In the genomic region with DNA sequence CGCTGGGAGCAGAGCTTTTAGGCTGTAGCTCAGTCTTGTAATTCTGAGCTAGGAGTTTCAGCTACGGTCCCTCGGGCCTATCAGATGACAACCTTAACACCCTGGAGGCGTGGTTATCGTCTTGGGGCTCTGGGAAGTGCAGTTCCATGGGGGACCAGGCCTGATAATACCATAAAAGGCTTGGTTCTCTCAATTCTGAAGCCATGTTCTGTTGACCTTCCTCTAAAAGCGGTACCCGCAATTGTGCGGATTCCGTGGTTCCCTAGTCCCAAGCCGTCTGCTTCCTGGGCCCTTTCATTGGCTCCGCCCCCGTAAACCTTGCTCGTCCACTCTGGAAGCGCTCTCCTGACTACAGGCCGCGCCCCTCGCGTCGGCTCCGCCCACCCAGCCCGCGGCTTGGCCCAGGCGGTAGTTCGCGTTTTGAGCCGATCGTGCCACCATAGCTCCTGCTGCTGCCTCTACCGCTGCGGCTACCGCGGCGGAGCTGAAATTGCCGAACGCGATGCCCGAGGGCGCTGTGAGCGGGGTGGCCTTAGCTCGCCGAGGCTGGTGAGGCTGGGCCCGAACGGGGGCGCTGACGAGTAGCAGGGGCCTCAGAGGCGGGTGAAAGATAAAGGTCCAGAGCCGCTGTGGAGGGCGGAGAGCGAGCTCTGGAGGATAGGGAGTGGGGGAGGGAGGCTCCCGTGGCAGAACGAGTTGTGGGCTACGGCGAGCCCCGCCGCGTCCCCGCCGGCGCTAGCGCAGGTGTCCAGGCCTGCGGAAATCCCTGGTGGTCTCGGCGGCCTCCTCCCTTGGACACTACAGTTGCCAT, we compare ENCODE assay signal across 1 cellular context.
TF ChIP-seq lines count a peak whose summit lies in the region.

A gene with protein sequence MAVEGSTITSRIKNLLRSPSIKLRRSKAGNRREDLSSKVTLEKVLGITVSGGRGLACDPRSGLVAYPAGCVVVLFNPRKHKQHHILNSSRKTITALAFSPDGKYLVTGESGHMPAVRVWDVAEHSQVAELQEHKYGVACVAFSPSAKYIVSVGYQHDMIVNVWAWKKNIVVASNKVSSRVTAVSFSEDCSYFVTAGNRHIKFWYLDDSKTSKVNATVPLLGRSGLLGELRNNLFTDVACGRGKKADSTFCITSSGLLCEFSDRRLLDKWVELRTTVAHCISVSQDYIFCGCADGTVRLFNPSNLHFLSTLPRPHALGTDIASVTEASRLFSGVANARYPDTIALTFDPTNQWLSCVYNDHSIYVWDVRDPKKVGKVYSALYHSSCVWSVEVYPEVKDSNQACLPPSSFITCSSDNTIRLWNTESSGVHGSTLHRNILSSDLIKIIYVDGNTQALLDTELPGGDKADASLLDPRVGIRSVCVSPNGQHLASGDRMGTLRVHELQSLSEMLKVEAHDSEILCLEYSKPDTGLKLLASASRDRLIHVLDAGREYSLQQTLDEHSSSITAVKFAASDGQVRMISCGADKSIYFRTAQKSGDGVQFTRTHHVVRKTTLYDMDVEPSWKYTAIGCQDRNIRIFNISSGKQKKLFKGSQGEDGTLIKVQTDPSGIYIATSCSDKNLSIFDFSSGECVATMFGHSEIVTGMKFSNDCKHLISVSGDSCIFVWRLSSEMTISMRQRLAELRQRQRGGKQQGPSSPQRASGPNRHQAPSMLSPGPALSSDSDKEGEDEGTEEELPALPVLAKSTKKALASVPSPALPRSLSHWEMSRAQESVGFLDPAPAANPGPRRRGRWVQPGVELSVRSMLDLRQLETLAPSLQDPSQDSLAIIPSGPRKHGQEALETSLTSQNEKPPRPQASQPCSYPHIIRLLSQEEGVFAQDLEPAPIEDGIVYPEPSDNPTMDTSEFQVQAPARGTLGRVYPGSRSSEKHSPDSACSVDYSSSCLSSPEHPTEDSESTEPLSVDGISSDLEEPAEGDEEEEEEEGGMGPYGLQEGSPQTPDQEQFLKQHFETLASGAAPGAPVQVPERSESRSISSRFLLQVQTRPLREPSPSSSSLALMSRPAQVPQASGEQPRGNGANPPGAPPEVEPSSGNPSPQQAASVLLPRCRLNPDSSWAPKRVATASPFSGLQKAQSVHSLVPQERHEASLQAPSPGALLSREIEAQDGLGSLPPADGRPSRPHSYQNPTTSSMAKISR (N-terminal part only) (plus strand): TSS at position 423 of the 811 bp plus-strand sequence. CDS start 792 bp downstream, outside the sequence.

TF ChIP-seq in HepG2, 621 proteins besides CTCF, POLR2A, EP300 and RAD21 (continued from another document and continues in another):
- TF ChIP-seq, protein P1, sequence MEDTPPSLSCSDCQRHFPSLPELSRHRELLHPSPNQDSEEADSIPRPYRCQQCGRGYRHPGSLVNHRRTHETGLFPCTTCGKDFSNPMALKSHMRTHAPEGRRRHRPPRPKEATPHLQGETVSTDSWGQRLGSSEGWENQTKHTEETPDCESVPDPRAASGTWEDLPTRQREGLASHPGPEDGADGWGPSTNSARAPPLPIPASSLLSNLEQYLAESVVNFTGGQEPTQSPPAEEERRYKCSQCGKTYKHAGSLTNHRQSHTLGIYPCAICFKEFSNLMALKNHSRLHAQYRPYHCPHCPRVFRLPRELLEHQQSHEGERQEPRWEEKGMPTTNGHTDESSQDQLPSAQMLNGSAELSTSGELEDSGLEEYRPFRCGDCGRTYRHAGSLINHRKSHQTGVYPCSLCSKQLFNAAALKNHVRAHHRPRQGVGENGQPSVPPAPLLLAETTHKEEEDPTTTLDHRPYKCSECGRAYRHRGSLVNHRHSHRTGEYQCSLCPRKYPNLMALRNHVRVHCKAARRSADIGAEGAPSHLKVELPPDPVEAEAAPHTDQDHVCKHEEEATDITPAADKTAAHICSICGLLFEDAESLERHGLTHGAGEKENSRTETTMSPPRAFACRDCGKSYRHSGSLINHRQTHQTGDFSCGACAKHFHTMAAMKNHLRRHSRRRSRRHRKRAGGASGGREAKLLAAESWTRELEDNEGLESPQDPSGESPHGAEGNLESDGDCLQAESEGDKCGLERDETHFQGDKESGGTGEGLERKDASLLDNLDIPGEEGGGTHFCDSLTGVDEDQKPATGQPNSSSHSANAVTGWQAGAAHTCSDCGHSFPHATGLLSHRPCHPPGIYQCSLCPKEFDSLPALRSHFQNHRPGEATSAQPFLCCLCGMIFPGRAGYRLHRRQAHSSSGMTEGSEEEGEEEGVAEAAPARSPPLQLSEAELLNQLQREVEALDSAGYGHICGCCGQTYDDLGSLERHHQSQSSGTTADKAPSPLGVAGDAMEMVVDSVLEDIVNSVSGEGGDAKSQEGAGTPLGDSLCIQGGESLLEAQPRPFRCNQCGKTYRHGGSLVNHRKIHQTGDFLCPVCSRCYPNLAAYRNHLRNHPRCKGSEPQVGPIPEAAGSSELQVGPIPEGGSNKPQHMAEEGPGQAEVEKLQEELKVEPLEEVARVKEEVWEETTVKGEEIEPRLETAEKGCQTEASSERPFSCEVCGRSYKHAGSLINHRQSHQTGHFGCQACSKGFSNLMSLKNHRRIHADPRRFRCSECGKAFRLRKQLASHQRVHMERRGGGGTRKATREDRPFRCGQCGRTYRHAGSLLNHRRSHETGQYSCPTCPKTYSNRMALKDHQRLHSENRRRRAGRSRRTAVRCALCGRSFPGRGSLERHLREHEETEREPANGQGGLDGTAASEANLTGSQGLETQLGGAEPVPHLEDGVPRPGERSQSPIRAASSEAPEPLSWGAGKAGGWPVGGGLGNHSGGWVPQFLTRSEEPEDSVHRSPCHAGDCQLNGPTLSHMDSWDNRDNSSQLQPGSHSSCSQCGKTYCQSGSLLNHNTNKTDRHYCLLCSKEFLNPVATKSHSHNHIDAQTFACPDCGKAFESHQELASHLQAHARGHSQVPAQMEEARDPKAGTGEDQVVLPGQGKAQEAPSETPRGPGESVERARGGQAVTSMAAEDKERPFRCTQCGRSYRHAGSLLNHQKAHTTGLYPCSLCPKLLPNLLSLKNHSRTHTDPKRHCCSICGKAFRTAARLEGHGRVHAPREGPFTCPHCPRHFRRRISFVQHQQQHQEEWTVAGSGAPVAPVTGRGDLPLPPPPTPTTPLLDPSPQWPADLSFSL (CRISPR knock-in tag; IDR thresholded peaks at IDR 0.05), result no peak
- TF ChIP-seq BHLHE40 (IDR thresholded peaks at IDR 0.05; ENCODE audit: low read length) (no peak), ARNT (IDR thresholded peaks at IDR 0.05) (no peak), MEIS1 (CRISPR knock-in tag; IDR thresholded peaks at IDR 0.05; ENCODE audit: borderline replicate concordance) (peak; percentile 84), CEBPG (CRISPR knock-in tag; IDR thresholded peaks at IDR 0.05) (peak; percentile 42), BRD4 (CRISPR knock-in tag; IDR thresholded peaks at IDR 0.05) (no peak; the same call in 1 of the 2 replicates), THYN1 (CRISPR knock-in tag; IDR thresholded peaks at IDR 0.05; ENCODE audit: borderline replicate concordance, low read depth) (no peak), CREB1 (IDR thresholded peaks at IDR 0.05) (peak; percentile 60; the same call in 1 of the 2 replicates), CREB1 (CRISPR knock-in tag; IDR thresholded peaks at IDR 0.05) (peak; percentile 63; the same call in 1 of the 2 replicates), ZSCAN25 (CRISPR knock-in tag; IDR thresholded peaks at IDR 0.05) (peak; percentile 80; the same call in 1 of the 2 replicates), ZSCAN21 (CRISPR knock-in tag; IDR thresholded peaks at IDR 0.05; ENCODE audit: borderline replicate concordance) (peak; percentile 94; the same call in 1 of the 2 replicates), ZNF703 (CRISPR knock-in tag; IDR thresholded peaks at IDR 0.05; ENCODE audit: borderline replicate concordance) (no peak; the same call in 1 of the 2 replicates), ZNF670 (CRISPR knock-in tag; IDR thresholded peaks at IDR 0.05; ENCODE audit: borderline replicate concordance) (peak; percentile 78; the same call in 1 of the 2 replicates), ZNF484 (CRISPR knock-in tag; IDR thresholded peaks at IDR 0.05; ENCODE audit: borderline replicate concordance, low read depth) (no peak), KLF13 (CRISPR knock-in tag; IDR thresholded peaks at IDR 0.05) (no peak; the same call in 1 of the 2 replicates), ZNF543 (CRISPR knock-in tag; IDR thresholded peaks at IDR 0.05) (no peak), ZBTB7A (CRISPR knock-in tag; IDR thresholded peaks at IDR 0.05) (peak; percentile 65; the same call in 1 of the 2 replicates), SCMH1 (CRISPR knock-in tag; IDR thresholded peaks at IDR 0.05; ENCODE audit: borderline replicate concordance) (no peak), SETDB1 (CRISPR knock-in tag; IDR thresholded peaks at IDR 0.05; ENCODE audit: borderline replicate concordance) (no peak), AGO2 (optimal IDR thresholded peaks at IDR 0.05; ENCODE audit: low read depth, low read length) (peak; percentile 98), ESRRA (CRISPR knock-in tag; IDR thresholded peaks at IDR 0.05; ENCODE audit: low read depth) (0 out of 2 replicates have a peak, but pooled peaks have one; percentile 50), RBM22 (optimal IDR thresholded peaks at IDR 0.05; ENCODE audit: low read length) (peak; percentile 68), ZNF224 (CRISPR knock-in tag; IDR thresholded peaks at IDR 0.05) (peak; percentile 90), ZNF530 (CRISPR knock-in tag; IDR thresholded peaks at IDR 0.05; ENCODE audit: low read depth) (no peak), RAD51 (IDR thresholded peaks at IDR 0.05; ENCODE audit: borderline replicate concordance) (no peak), ONECUT2 (CRISPR knock-in tag; IDR thresholded peaks at IDR 0.05) (no peak), IKZF1 (IDR thresholded peaks at IDR 0.05) (no peak), EZH2 (conservative IDR thresholded peaks at IDR 0.05; ENCODE audit: low read depth, low read length) (no peak)
- TF ChIP-seq, protein P2, sequence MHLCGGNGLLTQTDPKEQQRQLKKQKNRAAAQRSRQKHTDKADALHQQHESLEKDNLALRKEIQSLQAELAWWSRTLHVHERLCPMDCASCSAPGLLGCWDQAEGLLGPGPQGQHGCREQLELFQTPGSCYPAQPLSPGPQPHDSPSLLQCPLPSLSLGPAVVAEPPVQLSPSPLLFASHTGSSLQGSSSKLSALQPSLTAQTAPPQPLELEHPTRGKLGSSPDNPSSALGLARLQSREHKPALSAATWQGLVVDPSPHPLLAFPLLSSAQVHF (CRISPR knock-in tag; IDR thresholded peaks at IDR 0.05), result no peak
- TF ChIP-seq, protein P3, sequence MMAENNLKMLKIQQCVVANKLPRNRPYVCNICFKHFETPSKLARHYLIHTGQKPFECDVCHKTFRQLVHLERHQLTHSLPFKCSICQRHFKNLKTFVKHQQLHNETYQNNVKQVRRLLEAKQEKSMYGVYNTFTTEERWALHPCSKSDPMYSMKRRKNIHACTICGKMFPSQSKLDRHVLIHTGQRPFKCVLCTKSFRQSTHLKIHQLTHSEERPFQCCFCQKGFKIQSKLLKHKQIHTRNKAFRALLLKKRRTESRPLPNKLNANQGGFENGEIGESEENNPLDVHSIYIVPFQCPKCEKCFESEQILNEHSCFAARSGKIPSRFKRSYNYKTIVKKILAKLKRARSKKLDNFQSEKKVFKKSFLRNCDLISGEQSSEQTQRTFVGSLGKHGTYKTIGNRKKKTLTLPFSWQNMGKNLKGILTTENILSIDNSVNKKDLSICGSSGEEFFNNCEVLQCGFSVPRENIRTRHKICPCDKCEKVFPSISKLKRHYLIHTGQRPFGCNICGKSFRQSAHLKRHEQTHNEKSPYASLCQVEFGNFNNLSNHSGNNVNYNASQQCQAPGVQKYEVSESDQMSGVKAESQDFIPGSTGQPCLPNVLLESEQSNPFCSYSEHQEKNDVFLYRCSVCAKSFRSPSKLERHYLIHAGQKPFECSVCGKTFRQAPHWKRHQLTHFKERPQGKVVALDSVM (CRISPR knock-in tag; IDR thresholded peaks at IDR 0.05), result peak; percentile 81
- TF ChIP-seq, protein P4, sequence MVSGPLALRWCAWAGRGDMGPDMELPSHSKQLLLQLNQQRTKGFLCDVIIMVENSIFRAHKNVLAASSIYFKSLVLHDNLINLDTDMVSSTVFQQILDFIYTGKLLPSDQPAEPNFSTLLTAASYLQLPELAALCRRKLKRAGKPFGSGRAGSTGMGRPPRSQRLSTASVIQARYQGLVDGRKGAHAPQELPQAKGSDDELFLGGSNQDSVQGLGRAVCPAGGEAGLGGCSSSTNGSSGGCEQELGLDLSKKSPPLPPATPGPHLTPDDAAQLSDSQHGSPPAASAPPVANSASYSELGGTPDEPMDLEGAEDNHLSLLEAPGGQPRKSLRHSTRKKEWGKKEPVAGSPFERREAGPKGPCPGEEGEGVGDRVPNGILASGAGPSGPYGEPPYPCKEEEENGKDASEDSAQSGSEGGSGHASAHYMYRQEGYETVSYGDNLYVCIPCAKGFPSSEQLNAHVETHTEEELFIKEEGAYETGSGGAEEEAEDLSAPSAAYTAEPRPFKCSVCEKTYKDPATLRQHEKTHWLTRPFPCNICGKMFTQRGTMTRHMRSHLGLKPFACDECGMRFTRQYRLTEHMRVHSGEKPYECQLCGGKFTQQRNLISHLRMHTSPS (CRISPR knock-in tag; IDR thresholded peaks at IDR 0.05; ENCODE audit: low read depth), result peak; percentile 87
- TF ChIP-seq, protein P5, sequence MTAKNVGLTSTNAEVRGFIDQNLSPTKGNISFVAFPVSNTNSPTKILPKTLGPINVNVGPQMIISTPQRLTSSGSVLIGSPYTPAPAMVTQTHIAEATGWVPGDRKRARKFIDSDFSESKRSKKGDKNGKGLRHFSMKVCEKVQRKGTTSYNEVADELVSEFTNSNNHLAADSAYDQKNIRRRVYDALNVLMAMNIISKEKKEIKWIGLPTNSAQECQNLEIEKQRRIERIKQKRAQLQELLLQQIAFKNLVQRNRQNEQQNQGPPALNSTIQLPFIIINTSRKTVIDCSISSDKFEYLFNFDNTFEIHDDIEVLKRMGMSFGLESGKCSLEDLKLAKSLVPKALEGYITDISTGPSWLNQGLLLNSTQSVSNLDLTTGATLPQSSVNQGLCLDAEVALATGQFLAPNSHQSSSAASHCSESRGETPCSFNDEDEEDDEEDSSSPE (CRISPR knock-in tag; IDR thresholded peaks at IDR 0.05), result peak; percentile 84
- TF ChIP-seq, protein P6, sequence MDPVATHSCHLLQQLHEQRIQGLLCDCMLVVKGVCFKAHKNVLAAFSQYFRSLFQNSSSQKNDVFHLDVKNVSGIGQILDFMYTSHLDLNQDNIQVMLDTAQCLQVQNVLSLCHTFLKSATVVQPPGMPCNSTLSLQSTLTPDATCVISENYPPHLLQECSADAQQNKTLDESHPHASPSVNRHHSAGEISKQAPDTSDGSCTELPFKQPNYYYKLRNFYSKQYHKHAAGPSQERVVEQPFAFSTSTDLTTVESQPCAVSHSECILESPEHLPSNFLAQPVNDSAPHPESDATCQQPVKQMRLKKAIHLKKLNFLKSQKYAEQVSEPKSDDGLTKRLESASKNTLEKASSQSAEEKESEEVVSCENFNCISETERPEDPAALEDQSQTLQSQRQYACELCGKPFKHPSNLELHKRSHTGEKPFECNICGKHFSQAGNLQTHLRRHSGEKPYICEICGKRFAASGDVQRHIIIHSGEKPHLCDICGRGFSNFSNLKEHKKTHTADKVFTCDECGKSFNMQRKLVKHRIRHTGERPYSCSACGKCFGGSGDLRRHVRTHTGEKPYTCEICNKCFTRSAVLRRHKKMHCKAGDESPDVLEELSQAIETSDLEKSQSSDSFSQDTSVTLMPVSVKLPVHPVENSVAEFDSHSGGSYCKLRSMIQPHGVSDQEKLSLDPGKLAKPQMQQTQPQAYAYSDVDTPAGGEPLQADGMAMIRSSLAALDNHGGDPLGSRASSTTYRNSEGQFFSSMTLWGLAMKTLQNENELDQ (CRISPR knock-in tag; IDR thresholded peaks at IDR 0.05; ENCODE audit: borderline replicate concordance), result no peak
- TF ChIP-seq, protein P7, sequence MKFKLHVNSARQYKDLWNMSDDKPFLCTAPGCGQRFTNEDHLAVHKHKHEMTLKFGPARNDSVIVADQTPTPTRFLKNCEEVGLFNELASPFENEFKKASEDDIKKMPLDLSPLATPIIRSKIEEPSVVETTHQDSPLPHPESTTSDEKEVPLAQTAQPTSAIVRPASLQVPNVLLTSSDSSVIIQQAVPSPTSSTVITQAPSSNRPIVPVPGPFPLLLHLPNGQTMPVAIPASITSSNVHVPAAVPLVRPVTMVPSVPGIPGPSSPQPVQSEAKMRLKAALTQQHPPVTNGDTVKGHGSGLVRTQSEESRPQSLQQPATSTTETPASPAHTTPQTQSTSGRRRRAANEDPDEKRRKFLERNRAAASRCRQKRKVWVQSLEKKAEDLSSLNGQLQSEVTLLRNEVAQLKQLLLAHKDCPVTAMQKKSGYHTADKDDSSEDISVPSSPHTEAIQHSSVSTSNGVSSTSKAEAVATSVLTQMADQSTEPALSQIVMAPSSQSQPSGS (CRISPR knock-in tag; IDR thresholded peaks at IDR 0.05), result peak; percentile 72
